18 cellular contexts compared by ENCODE assay signal in the genomic region with DNA sequence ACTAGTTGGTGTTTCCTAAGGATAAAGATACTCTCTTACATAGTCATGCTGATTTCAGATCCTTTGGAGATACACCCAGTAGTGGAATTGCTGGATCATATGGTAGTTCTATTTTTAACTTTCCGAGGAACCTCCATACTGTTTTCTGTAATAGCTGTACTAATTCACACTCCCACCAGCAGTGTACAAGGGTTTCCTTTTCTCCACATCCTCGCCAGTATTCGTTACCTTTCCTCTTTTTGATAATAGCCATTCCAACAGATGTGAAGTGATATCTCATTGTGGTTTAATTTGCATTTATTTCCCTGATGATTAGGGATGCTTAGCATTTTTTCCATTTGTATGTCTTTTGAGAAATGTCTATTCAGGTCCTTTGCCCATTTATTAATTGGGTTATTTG. TPM values are rescaled to one million over a fixed set of nuclear protein-coding genes. Genes with fewer than 3 reads are reported as not detected.
DNase-seq lines count a peak whose midpoint lies in the region; ATAC-seq and TF ChIP-seq lines count a peak whose summit lies in the region.
"Had no signal": no experiment of that assay in that cellular context is flagged by ENCODE, and none has a peak within 500 bp of the region (broad histone marks: within the 10 kb centered on the region; RNA-seq: fewer than 3 reads in every experiment).

No MANE protein-coding gene starts in this region.

- H3K27ac ChIP-seq in ACC112 (ENCODE audit: low read depth, low read length) (0 out of 2 replicates have a peak overlapping the region, but pooled peaks have one; percentile 3), SK-N-SH (ENCODE audit: low read depth in 2 of 2, low read length in 1 of 2) (peak overlapping the region; percentile 7 to 65; a peak in 3 of 4 replicates)
- H3K27ac ChIP-seq in CD8-positive, alpha-beta memory T cell (ENCODE audit: low read depth, low read length): no peak overlapping the region

- H3K9me2 ChIP-seq in SK-N-SH: no peaks in the 10 kb centered on the region

- H3K27ac Mint-ChIP-seq in CD8-positive, alpha-beta memory T cell: peak overlapping the region in 5 of 8 donors; percentile 0 to 63 (median 8)

- H4K20me1 ChIP-seq in SK-N-SH (ENCODE audit: insufficient read depth): peaks cover 70% of the 10 kb centered on the region

- H3K4me3 ChIP-seq in ACC112 (ENCODE audit: low read depth, low read length) (no peak overlapping the region), SK-N-SH (ENCODE audit: low read depth in 2 of 2, low read length in 1 of 2) (no peak overlapping the region), fibroblast of the aortic adventitia (ENCODE audit: low read depth, low read length) (no peak overlapping the region)
- H3K4me3 ChIP-seq in CD8-positive, alpha-beta memory T cell (ENCODE audit: low read length): no peak overlapping the region
- H3K4me3 ChIP-seq: GM12878 had no signal

- no peak overlapping the region for H3K4me3 Mint-ChIP-seq in CD8-positive, alpha-beta memory T cell
- H3K4me3 Mint-ChIP-seq: CD14-positive monocyte had no signal

- H3K9ac ChIP-seq in SK-N-SH: no peak overlapping the region

- POLR2A ChIA-PET in CD8-positive, alpha-beta memory T cell (lab: Charles Lee): no interaction called here
- POLR2A ChIA-PET in SK-N-SH (lab: Yijun Ruan, JAX): no interaction called here

- TF ChIP-seq EP300 in SK-N-SH (IDR thresholded peaks at IDR 0.05; ENCODE audit: borderline replicate concordance in 1 of 2, low read depth in 1 of 2, low read length in 1 of 2): peak; percentile 28 to 55; a peak in 2 of 4 replicates

- TF ChIP-seq RAD21 in SK-N-SH (IDR thresholded peaks at IDR 0.05; ENCODE audit: low read length): no peak

- peaks cover 32 to 50% (median 49%) of the 10 kb centered on the region in 3 donors for H3K4me1 Mint-ChIP-seq in CD8-positive, alpha-beta memory T cell
- H3K4me1 Mint-ChIP-seq: CD14-positive monocyte had no signal

- H3K9me3 Mint-ChIP-seq in CD8-positive, alpha-beta memory T cell: no peaks in the 10 kb centered on the region
- H3K9me3 Mint-ChIP-seq: CD14-positive monocyte had no signal

- peaks cover 52% of the 10 kb centered on the region for H3F3A ChIP-seq in SK-N-SH (replicated peaks; ENCODE audit: insufficient read depth)

- H2AFZ ChIP-seq in ACC112 (ENCODE audit: low read length, unreplicated experiment) (no peak overlapping the region), SK-N-SH (ENCODE audit: low read depth) (no peak overlapping the region)

- CTCF ChIA-PET in CD8-positive, alpha-beta memory T cell (lab: Charles Lee): no interaction called here
- CTCF ChIA-PET in SK-N-SH (lab: Yijun Ruan, JAX): interaction anchor here (1.3 kb wide), 1 partner anchor 75 kb away, joined by 3 read pairs; no protein-coding TSS in a partner anchor

- H3K36me3 Mint-ChIP-seq in CD8-positive, alpha-beta memory T cell: peaks cover 6 to 78% (median 13%) of the 10 kb centered on the region in 3 donors

- H3K9me3 ChIP-seq in CD8-positive, alpha-beta memory T cell (ENCODE audit: low read length): no peaks in the 10 kb centered on the region
- H3K9me3 ChIP-seq in SK-N-SH: no peaks in the 10 kb centered on the region

- H3K4me2 ChIP-seq in SK-N-SH: peak overlapping the region; percentile 20; the same call in 1 of the 2 replicates

- no peaks in the 10 kb centered on the region for H3K27me3 ChIP-seq in ACC112 (ENCODE audit: insufficient read depth, low read length)
- no peaks in the 10 kb centered on the region for H3K27me3 ChIP-seq in CD8-positive, alpha-beta memory T cell (ENCODE audit: insufficient read depth, low read length, poor library complexity, severe bottlenecking)
- no peaks in the 10 kb centered on the region for H3K27me3 ChIP-seq in SK-N-SH (ENCODE audit: insufficient read depth)

- ATAC-seq in HG02884 (IDR thresholded peaks at IDR 0.05; ENCODE audit: unreplicated experiment) (no peak), HG03469 (IDR thresholded peaks at IDR 0.05; ENCODE audit: unreplicated experiment) (no peak)
- ATAC-seq: GM12878, HCT116 had no signal

- 32% methylated on average over 3 of the region's 3 CpGs for WGBS in SK-N-SH (ENCODE audit: low lambda C conversion rate)

- peaks cover 5% of the 10 kb centered on the region for H3K4me1 ChIP-seq in ACC112 (ENCODE audit: control insufficient read depth, insufficient read depth, low read length, unreplicated experiment)
- H3K4me1 ChIP-seq in CD8-positive, alpha-beta memory T cell (ENCODE audit: insufficient read depth, low read length): no peaks in the 10 kb centered on the region
- peaks cover 2 to 35% of the 10 kb centered on the region in 2 experiments; a peak in 3 of 4 replicates for H3K4me1 ChIP-seq in SK-N-SH (ENCODE audit: control insufficient read depth in 1 of 2, insufficient read depth in 2 of 2, low read depth in 1 of 2, low read length in 1 of 2)

- DNase-seq in CD8-positive, alpha-beta memory T cell: no peak
- no peak for DNase-seq in SK-N-SH
- DNase-seq in fibroblast of the aortic adventitia (ENCODE audit: low read depth): peak; percentile 35
- no peak for DNase-seq in NCI-H774 (lab: John Stamatoyannopoulos, UW)
- DNase-seq: ACHN, AML-193, DMS79 treated with DMSO at 0.1 percent for 48 hours, GDM1, KBM-7, NCI-H1048, NCI-H146, NCI-H2081 had no signal

- TF ChIP-seq CTCF in SK-N-SH (IDR thresholded peaks at IDR 0.05) (no peak), fibroblast of the aortic adventitia (IDR thresholded peaks at IDR 0.05; ENCODE audit: insufficient read depth, low read length) (no peak)

- H3K36me3 ChIP-seq in ACC112 (ENCODE audit: insufficient read depth, low read length): peaks cover 14% of the 10 kb centered on the region
- H3K36me3 ChIP-seq in CD8-positive, alpha-beta memory T cell (ENCODE audit: insufficient read depth, low read length): peaks cover 39% of the 10 kb centered on the region
- H3K36me3 ChIP-seq in SK-N-SH (replicated peaks in 1 of 2; ENCODE audit: control insufficient read depth in 1 of 2, insufficient read depth in 2 of 2, low read length in 1 of 2): peaks cover 23 to 57% of the 10 kb centered on the region in 2 experiments

- H3K27me3 Mint-ChIP-seq in CD8-positive, alpha-beta memory T cell: no peaks in the 10 kb centered on the region

- peaks cover 22% of the 10 kb centered on the region for H3K79me2 ChIP-seq in ACC112 (ENCODE audit: control insufficient read depth, insufficient read depth, low read length, unreplicated experiment)
- H3K79me2 ChIP-seq in SK-N-SH (ENCODE audit: insufficient read depth): peaks cover 96% of the 10 kb centered on the region

TF ChIP-seq in SK-N-SH, 30 proteins besides CTCF, POLR2A, EP300 and RAD21:
- TF ChIP-seq TCF12 (IDR thresholded peaks at IDR 0.05) (peak; percentile 75), FOXJ3 (CRISPR knock-in tag; IDR thresholded peaks at IDR 0.05) (no peak), MEF2A (IDR thresholded peaks at IDR 0.05; ENCODE audit: borderline replicate concordance, low read depth) (peak; percentile 65), PBX3 (IDR thresholded peaks at IDR 0.05) (peak; percentile 61; the same call in 1 of the 2 replicates)

RNA-seq across cellular contexts. Expression of gene ACTR2, which starts 34.0 kb away (rescaled TPM):
- total RNA-seq in CD8-positive, alpha-beta memory T cell: 100 to 1,000 TPM; 294 to 306 TPM
- 299 TPM for polyA plus RNA-seq in CD8-positive, alpha-beta memory T cell
- polyA plus RNA-seq in SK-N-SH (2012; rRNA removed): 53.0 and 72.7 TPM in 2 replicates
- 95.7 and 114 TPM in 2 replicates for polyA plus RNA-seq in SK-N-SH (2012; cell fraction: cytosol; rRNA removed)
- polyA plus RNA-seq in SK-N-SH (2012; cell fraction: nucleus; rRNA removed): 11.7 and 27.7 TPM in 2 replicates
- total RNA-seq in fibroblast of the aortic adventitia (ENCODE audit: low replicate concordance): 97.1 and 127 TPM in 2 replicates
